In genomic region chr12:47034661-47035060, GRCh38 we compare ENCODE assay signal across 22 cellular contexts. TPM values are rescaled to one million over a fixed set of nuclear protein-coding genes. Genes with fewer than 3 reads are reported as not detected.
A peak's percentile ranks its signal among the peaks of the same experiment; 100 is the strongest.
DNase-seq lines count a peak whose midpoint lies in the region; ATAC-seq, FAIRE-seq and TF ChIP-seq lines count a peak whose summit lies in the region.
"Had no signal": no experiment of that assay in that cellular context is flagged by ENCODE, and none has a peak within 500 bp of the region (broad histone marks: within the 10 kb centered on the region; RNA-seq: fewer than 3 reads in every experiment).

No MANE protein-coding gene starts in this region.

- peak; percentile 5 for FAIRE-seq in keratinocyte (lab: Jason Lieb, UNC)
- FAIRE-seq: small intestine had no signal

- TF ChIP-seq POLR2A in breast epithelium (IDR thresholded peaks at IDR 0.05), result no peak

- dilution Hi-C loops in keratinocyte (cut with MboI; ENCODE audit: extremely low pct_ligation_motif_present, low sequenced_read_pairs), result no loop called here

- H3K4me2 ChIP-seq in keratinocyte (ENCODE audit: control insufficient read depth, extremely low read depth, insufficient read depth, low read depth, low read length), result peak overlapping the region; percentile 25

- no peak overlapping the region for H2AFZ ChIP-seq in keratinocyte (ENCODE audit: control insufficient read depth, low read length)

- BruUV-seq in MCF 10A (replicated peaks; lab: Mats Ljungman, UMichigan), result no TSS peak

- H3K4me1 Mint-ChIP-seq in MCF 10A (ENCODE audit: insufficient read depth, unreplicated experiment), result peaks cover 16% of the 10 kb centered on the region

- POLR2A ChIA-PET in MCF 10A (lab: Yijun Ruan, JAX), result interaction anchor here (2.1 to 3.5 kb wide), 3 partner anchors 36 to 363 kb away, joined by 8 to 25 read pairs (median 19); partner anchors contain the start of genes AMIGO2 and PCED1B

- H3K9me3 Mint-ChIP-seq in MCF 10A (ENCODE audit: unreplicated experiment), result no peaks in the 10 kb centered on the region

- intact Hi-C loops in breast epithelium (cut with DNase I; ENCODE audit: low total_unique reads) (no loop called here), MCF 10A (cut with micrococcal nuclease) (loop anchor here (5.0 kb wide), 1 partner anchor 518 kb away; no protein-coding TSS in a partner anchor)

- TF ChIP-seq CTCF in breast epithelium (IDR thresholded peaks at IDR 0.05) (no peak), MCF 10A (IDR thresholded peaks at IDR 0.05; ENCODE audit: unreplicated experiment) (no peak), astrocyte of the cerebellum (IDR thresholded peaks at IDR 0.05; ENCODE audit: low read depth, low read length, missing control alignments) (no peak), keratinocyte (optimal IDR thresholded peaks at IDR 0.05 in 1 of 3, IDR thresholded peaks at IDR 0.05 in 1 of 3, conservative IDR thresholded peaks at IDR 0.05 in 1 of 3; ENCODE audit: extremely low read depth in 1 of 3, insufficient read depth in 2 of 3, low read length in 3 of 3) (no peak)

- no peak overlapping the region for H3K27ac Mint-ChIP-seq in MCF 10A (ENCODE audit: low read depth, unreplicated experiment)
- H3K27ac Mint-ChIP-seq: activated CD8-positive, alpha-beta T cell treated with anti-CD3 and anti-CD28 coated beads, Interleukin-2, amount 10 ng/mL, durations not matched to agents 7 days and 5 days had no signal

- no peaks in the 10 kb centered on the region for H4K20me1 ChIP-seq in keratinocyte (ENCODE audit: control insufficient read depth, extremely low read depth, insufficient read depth, low read length)

- no peak overlapping the region for H3K9ac ChIP-seq in keratinocyte (ENCODE audit: control insufficient read depth, extremely low read depth, insufficient read depth, low read length)

- in situ Hi-C loops in astrocyte of the cerebellum (cut with HindIII; ENCODE audit: low sequenced_read_pairs), result loop anchor here (25.0 kb wide), 1 partner anchor 653 kb away; no protein-coding TSS in a partner anchor

- H3K27me3 ChIP-seq in breast epithelium (no peaks in the 10 kb centered on the region), keratinocyte (ENCODE audit: control insufficient read depth, extremely low read depth, insufficient read depth, low read length) (no peaks in the 10 kb centered on the region)
- H3K27me3 ChIP-seq: adrenal gland, thyroid gland had no signal

- H3K27ac ChIP-seq in breast epithelium (peak overlapping the region; percentile 27 to 45), keratinocyte (ENCODE audit: control insufficient read depth, insufficient read depth, low read length) (peak overlapping the region; percentile 36)
- H3K27ac ChIP-seq: adrenal gland, thyroid gland had no signal

- no peaks in the 10 kb centered on the region for H3K9me1 ChIP-seq in keratinocyte (ENCODE audit: control insufficient read depth, extremely low read depth, insufficient read depth, low read length)

- ATAC-seq in GM21576 (IDR thresholded peaks at IDR 0.05; ENCODE audit: unreplicated experiment) (no peak), GM21367 (IDR thresholded peaks at IDR 0.05; ENCODE audit: unreplicated experiment) (no peak)
- ATAC-seq: activated CD8-positive, alpha-beta T cell treated with anti-CD3 and anti-CD28 coated beads, Interleukin-2, amount 10 ng/mL, durations not matched to agents 7 days and 5 days had no signal

- no peaks in the 10 kb centered on the region for H3K9me3 ChIP-seq in breast epithelium
- no peaks in the 10 kb centered on the region for H3K9me3 ChIP-seq in keratinocyte (ENCODE audit: control insufficient read depth, low read depth, low read length)
- H3K9me3 ChIP-seq: adrenal gland, thyroid gland had no signal

- H3K36me3 ChIP-seq in breast epithelium, result no peaks in the 10 kb centered on the region
- H3K36me3 ChIP-seq in keratinocyte (ENCODE audit: control insufficient read depth in 2 of 2, extremely low read depth in 1 of 2, insufficient read depth in 2 of 2, low read length in 2 of 2), result no peaks in the 10 kb centered on the region
- H3K36me3 ChIP-seq: adrenal gland, thyroid gland had no signal

- DNase-seq in breast epithelium (ENCODE audit: low spot score in 2 of 2) (no peak), MCF 10A (ENCODE audit: unreplicated experiment) (no peak), astrocyte of the cerebellum (ENCODE audit: low read depth) (peak; percentile 15), keratinocyte (ENCODE audit: low read depth, low spot score) (no peak), NOMO-1 treated with dmso at 0.1 percent for 144 hours (lab: John Stamatoyannopoulos, UW; ENCODE audit: unreplicated experiment) (no peak)
- DNase-seq in stimulated activated CD4-positive, alpha-beta T cell treated with anti-CD3 and anti-CD28 coated beads, Interleukin-15, amount 100 ng/mL, for 24 hours, result no peak
- DNase-seq: activated CD4-positive, alpha-beta T cell treated with anti-CD3 and anti-CD28 coated beads for 1 hour; activated CD8-positive, alpha-beta T cell treated with anti-CD3 and anti-CD28 coated beads, Interleukin-2, amount 10 ng/mL, durations not matched to agents 7 days and 5 days; activated gamma-delta T cell; adrenal gland; C1 segment of cervical spinal cord; caudate nucleus; foreskin melanocyte; hypothalamus; NCI-H2171; Right ventricle myocardium superior; small intestine; stimulated activated CD4-positive, alpha-beta T cell treated with anti-CD3 and anti-CD28 coated beads, Interleukin-4, amount 100 ng/mL, for 1 hour; stimulated activated naive CD8-positive, alpha-beta T cell treated with anti-CD3 and anti-CD28 coated beads, Interleukin-15, Interleukin-2, amounts not matched to agents 100 U/mL and 50 U/mL, for 24 hours; thyroid gland had no signal

- H3K36me3 Mint-ChIP-seq in MCF 10A (ENCODE audit: insufficient read depth, unreplicated experiment), result no peaks in the 10 kb centered on the region

- H3K79me2 ChIP-seq in keratinocyte (ENCODE audit: control insufficient read depth, insufficient read depth, low read length), result no peaks in the 10 kb centered on the region

- H3K4me3 Mint-ChIP-seq in MCF 10A (ENCODE audit: unreplicated experiment), result no peak overlapping the region
- H3K4me3 Mint-ChIP-seq: activated CD8-positive, alpha-beta T cell treated with anti-CD3 and anti-CD28 coated beads, Interleukin-2, amount 10 ng/mL, durations not matched to agents 7 days and 5 days had no signal

- H3K4me3 ChIP-seq in breast epithelium (no peak overlapping the region), astrocyte of the cerebellum (ENCODE audit: low read depth, low read length) (no peak overlapping the region), keratinocyte (ENCODE audit: control insufficient read depth in 2 of 3, extremely low read depth in 1 of 3, insufficient read depth in 2 of 3, low read depth in 1 of 3, low read length in 3 of 3) (no peak overlapping the region)
- H3K4me3 ChIP-seq: adrenal gland, thyroid gland had no signal

- no peaks in the 10 kb centered on the region for H3K4me1 ChIP-seq in breast epithelium
- peaks cover 22% of the 10 kb centered on the region for H3K4me1 ChIP-seq in keratinocyte (ENCODE audit: control insufficient read depth, extremely low read depth, insufficient read depth, low read length)
- H3K4me1 ChIP-seq: thyroid gland had no signal

- H3K27me3 Mint-ChIP-seq in MCF 10A (ENCODE audit: insufficient read depth, unreplicated experiment), result no peaks in the 10 kb centered on the region

- CTCF ChIA-PET in MCF 10A (lab: Yijun Ruan, JAX), result interaction anchor here (0.6 to 4.5 kb wide), 9 partner anchors 13 to 964 kb away, joined by 3 to 69 read pairs (median 17); partner anchors contain the start of gene PCED1B

RNA-seq across cellular contexts. Expression of gene PCED1B, which starts 44.8 kb away (rescaled TPM):
- total RNA-seq in breast epithelium (1 to 10 TPM; 1.6 to 6.2 (median 5.1) TPM), MCF 10A (2022) (5.1 and 9.6 TPM in 2 replicates)
- 3.1 to 3.7 TPM (median 3.2 TPM) in 3 replicates for polyA plus RNA-seq in keratinocyte
- polyA plus RNA-seq in keratinocyte (2011; ENCODE audit: low read depth), result 2.0 TPM
- 2.4 and 4.7 TPM in 2 replicates for polyA plus RNA-seq in keratinocyte (2011; cell fraction: cytosol; rRNA removed)
- polyA plus RNA-seq in keratinocyte (2011; cell fraction: nucleus; rRNA removed), result 7.8 and 13.8 TPM in 2 replicates
- 5.1 and 8.0 TPM in 2 replicates for polyA plus RNA-seq in keratinocyte (2012; ENCODE audit: low replicate concordance)
- polyA minus RNA-seq in keratinocyte, result 2.9 to 5.0 TPM (median 4.4 TPM) in 3 replicates
- 2.1 TPM for polyA minus RNA-seq in keratinocyte (2011; cell fraction: cytosol; rRNA and poly(A)+ RNA removed)
- 3.2 and 4.5 TPM in 2 replicates for polyA minus RNA-seq in keratinocyte (2011; cell fraction: nucleus; rRNA and poly(A)+ RNA removed)

RNA-seq across cellular contexts. Expression of gene AMIGO2, which starts 45.1 kb away (rescaled TPM):
- total RNA-seq in breast epithelium (10 to 100 TPM in 2 of 3 donors, 1 to 10 TPM in 1; 6.7 to 57.7 (median 28.2) TPM), MCF 10A (2022) (13.0 and 32.6 TPM in 2 replicates)
- polyA plus RNA-seq in keratinocyte, result 50.7 to 76.5 TPM (median 71.3 TPM) in 3 replicates
- polyA plus RNA-seq in keratinocyte (2011; ENCODE audit: low read depth), result 8.3 TPM
- polyA plus RNA-seq in keratinocyte (2011; cell fraction: cytosol; rRNA removed), result 29.4 and 57.4 TPM in 2 replicates
- polyA plus RNA-seq in keratinocyte (2011; cell fraction: nucleus; rRNA removed), result 135 and 145 TPM in 2 replicates
- 12.8 and 59.8 TPM in 2 replicates for polyA plus RNA-seq in keratinocyte (2012; ENCODE audit: low replicate concordance)
- 33.5 to 51.5 TPM (median 39.6 TPM) in 3 replicates for polyA minus RNA-seq in keratinocyte
- 30.3 TPM for polyA minus RNA-seq in keratinocyte (2011; cell fraction: cytosol; rRNA and poly(A)+ RNA removed)
- polyA minus RNA-seq in keratinocyte (2011; cell fraction: nucleus; rRNA and poly(A)+ RNA removed), result 45.1 and 74.9 TPM in 2 replicates
